In genomic region chr19:18281082-18282020, GRCh38 we compare ENCODE assay signal across 8 cellular contexts. TPM values are rescaled to one million over a fixed set of nuclear protein-coding genes. Genes with fewer than 3 reads are reported as not detected.
DNase-seq lines count a peak whose midpoint lies in the region; ATAC-seq and TF ChIP-seq lines count a peak whose summit lies in the region.

Gene JUND, minus strand, starts transcription at chr19:18281622. Its CDS starts 138 bp downstream, at chr19:18281484.

- ATAC-seq in GM19328 (IDR thresholded peaks at IDR 0.05; ENCODE audit: unreplicated experiment) (peak; percentile 62), HG03469 (IDR thresholded peaks at IDR 0.05; ENCODE audit: unreplicated experiment) (peak; percentile 47), left lobe of liver (peak; percentile 70)

- H3K27ac ChIP-seq in C4-2B = peak within 1 kb of the TSS; percentile 96

- no peak; the same call in 1 of the 2 replicates for TF ChIP-seq CTCF in C4-2B (conservative IDR thresholded peaks at IDR 0.05)

- peak; percentile 74 for DNase-seq in NCI-H526 treated with DMSO at 0.1 percent for 48 hours (lab: John Stamatoyannopoulos, UW)
- peak; percentile 97 for DNase-seq in activated CD4-positive, alpha-beta T cell treated with anti-CD3 and anti-CD28 coated beads, Interleukin-2, amount 50 U/mL, for 1 hour
- DNase-seq in cortex of kidney (lab: John Stamatoyannopoulos, UW) = peak; percentile 96
- peak; percentile 98 for DNase-seq in left lobe of liver (ENCODE audit: low spot score)
- DNase-seq in stimulated activated CD4-positive, alpha-beta T cell treated with anti-CD3 and anti-CD28 coated beads, Interleukin-2, amount 100 ng/mL, for 24 hours = peak; percentile 96 to 97

RNA-seq across cellular contexts. Expression of gene JUND, which starts in this region (rescaled TPM):
- 47.4 TPM for total RNA-seq in left lobe of liver

Comparison
In these comparisons a context has a peak if more than half of its experiments do, and no peak if none do; other contexts are left out.
1. Peak in every context shown above with its lines: DNase-seq, ATAC-seq and H3K27ac ChIP-seq.